2 cellular contexts compared by ENCODE assay signal in genomic region chr18:3281456-3282400, GRCh38.
TF ChIP-seq lines count a peak whose summit lies in the region.

No MANE protein-coding gene starts in this region.

TF ChIP-seq in A549, 52 proteins besides CTCF, POLR2A, EP300 and RAD21:
- TF ChIP-seq FOSB (CRISPR knock-in tag; IDR thresholded peaks at IDR 0.05), result no peak
- TF ChIP-seq MAFK (IDR thresholded peaks at IDR 0.05; ENCODE audit: partially characterized antibody), result no peak
- TF ChIP-seq ELK1 (IDR thresholded peaks at IDR 0.05; ENCODE audit: low read depth, low read length), result no peak
- no peak for TF ChIP-seq REST (IDR thresholded peaks at IDR 0.05)
- TF ChIP-seq RARB (CRISPR knock-in tag; IDR thresholded peaks at IDR 0.05), result no peak
- peak; percentile 78 for TF ChIP-seq SMC3 (IDR thresholded peaks at IDR 0.05)

TF ChIP-seq in H1, 55 proteins besides CTCF, POLR2A, EP300 and RAD21:
- TF ChIP-seq CTBP2 (IDR thresholded peaks at IDR 0.05; ENCODE audit: borderline replicate concordance, insufficient read depth, insufficient read length, low read length) (no peak), SUZ12 (IDR thresholded peaks at IDR 0.05; ENCODE audit: low read length) (no peak), SP1 (IDR thresholded peaks at IDR 0.05; ENCODE audit: low read depth, low read length) (no peak), SIN3A (conservative IDR thresholded peaks at IDR 0.05 in 1 of 2, IDR thresholded peaks at IDR 0.05 in 1 of 2; ENCODE audit: low read depth in 1 of 2, low read length in 2 of 2) (no peak), ZNF274 (IDR thresholded peaks at IDR 0.05; ENCODE audit: borderline replicate concordance, extremely low read depth, low read length) (no peak), RNF2 (IDR thresholded peaks at IDR 0.05; ENCODE audit: borderline replicate concordance, low read depth, low read length, missing control alignments, poor library complexity, severe bottlenecking) (no peak), YY1 (IDR thresholded peaks at IDR 0.05; ENCODE audit: low read depth, low read length) (no peak), TAF7 (optimal IDR thresholded peaks at IDR 0.05; ENCODE audit: borderline replicate concordance, low read depth, low read length) (no peak), CHD7 (IDR thresholded peaks at IDR 0.05; ENCODE audit: insufficient replicate concordance, low read length) (no peak), SP4 (IDR thresholded peaks at IDR 0.05; ENCODE audit: low read length) (no peak), ASH2L (IDR thresholded peaks at IDR 0.05; ENCODE audit: low read length) (no peak), SAP30 (IDR thresholded peaks at IDR 0.05; ENCODE audit: insufficient read depth, insufficient replicate concordance, low read length) (no peak), TEAD4 (IDR thresholded peaks at IDR 0.05; ENCODE audit: low read depth, low read length) (no peak), CHD1 (IDR thresholded peaks at IDR 0.05; ENCODE audit: low read depth, low read length) (no peak), POLR2AphosphoS5 (IDR thresholded peaks at IDR 0.05; ENCODE audit: low read depth, low read length) (no peak), KDM5A (IDR thresholded peaks at IDR 0.05; ENCODE audit: low read length) (no peak), CHD2 (IDR thresholded peaks at IDR 0.05; ENCODE audit: low read length) (no peak), BACH1 (IDR thresholded peaks at IDR 0.05; ENCODE audit: low read length) (no peak), GTF2F1 (IDR thresholded peaks at IDR 0.05; ENCODE audit: borderline replicate concordance, low read depth, low read length) (no peak), E2F6 (IDR thresholded peaks at IDR 0.05) (no peak)
TF ChIP-seq in H1: peak in this region for 0.
